1 cellular context compared by ENCODE assay signal in the genomic region with DNA sequence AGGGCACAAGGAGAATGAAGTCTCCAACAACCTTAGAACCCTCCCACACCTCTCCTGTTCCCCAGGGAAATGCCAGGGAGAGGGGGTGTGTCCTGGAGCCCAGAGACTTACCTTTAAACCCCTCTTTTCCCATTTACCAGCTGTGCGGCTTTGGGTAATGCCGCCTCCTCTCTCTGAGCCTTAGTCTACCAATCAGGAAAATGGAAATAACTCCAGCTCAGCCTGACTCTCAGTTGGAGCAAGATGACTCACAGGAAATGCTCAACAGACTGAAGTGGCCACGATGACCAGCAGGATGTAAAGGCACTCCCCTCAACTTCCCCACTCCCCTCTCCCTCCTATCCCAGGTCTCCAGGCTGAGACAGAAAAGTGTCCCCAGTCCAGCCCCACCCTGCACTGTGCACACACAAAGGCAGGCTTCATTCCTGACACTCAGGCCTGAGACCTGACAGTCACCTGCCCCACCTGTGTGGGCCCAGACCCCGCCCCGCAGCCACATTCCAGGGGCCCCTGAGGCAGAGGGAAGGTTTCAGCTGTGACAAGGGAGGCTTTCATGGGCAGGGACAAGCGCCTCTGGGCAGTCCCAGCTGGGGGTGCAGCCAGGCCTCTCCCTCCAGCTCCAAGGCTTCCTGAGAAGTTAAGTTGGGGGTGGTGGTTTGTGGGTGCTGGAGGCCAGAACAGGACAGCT.
TF ChIP-seq lines count a peak whose summit lies in the region.

No MANE protein-coding gene starts in this region.

TF ChIP-seq in PFSK-1, 5 proteins besides CTCF, POLR2A, EP300 and RAD21 (continued from another document):
- TF ChIP-seq, protein P1, sequence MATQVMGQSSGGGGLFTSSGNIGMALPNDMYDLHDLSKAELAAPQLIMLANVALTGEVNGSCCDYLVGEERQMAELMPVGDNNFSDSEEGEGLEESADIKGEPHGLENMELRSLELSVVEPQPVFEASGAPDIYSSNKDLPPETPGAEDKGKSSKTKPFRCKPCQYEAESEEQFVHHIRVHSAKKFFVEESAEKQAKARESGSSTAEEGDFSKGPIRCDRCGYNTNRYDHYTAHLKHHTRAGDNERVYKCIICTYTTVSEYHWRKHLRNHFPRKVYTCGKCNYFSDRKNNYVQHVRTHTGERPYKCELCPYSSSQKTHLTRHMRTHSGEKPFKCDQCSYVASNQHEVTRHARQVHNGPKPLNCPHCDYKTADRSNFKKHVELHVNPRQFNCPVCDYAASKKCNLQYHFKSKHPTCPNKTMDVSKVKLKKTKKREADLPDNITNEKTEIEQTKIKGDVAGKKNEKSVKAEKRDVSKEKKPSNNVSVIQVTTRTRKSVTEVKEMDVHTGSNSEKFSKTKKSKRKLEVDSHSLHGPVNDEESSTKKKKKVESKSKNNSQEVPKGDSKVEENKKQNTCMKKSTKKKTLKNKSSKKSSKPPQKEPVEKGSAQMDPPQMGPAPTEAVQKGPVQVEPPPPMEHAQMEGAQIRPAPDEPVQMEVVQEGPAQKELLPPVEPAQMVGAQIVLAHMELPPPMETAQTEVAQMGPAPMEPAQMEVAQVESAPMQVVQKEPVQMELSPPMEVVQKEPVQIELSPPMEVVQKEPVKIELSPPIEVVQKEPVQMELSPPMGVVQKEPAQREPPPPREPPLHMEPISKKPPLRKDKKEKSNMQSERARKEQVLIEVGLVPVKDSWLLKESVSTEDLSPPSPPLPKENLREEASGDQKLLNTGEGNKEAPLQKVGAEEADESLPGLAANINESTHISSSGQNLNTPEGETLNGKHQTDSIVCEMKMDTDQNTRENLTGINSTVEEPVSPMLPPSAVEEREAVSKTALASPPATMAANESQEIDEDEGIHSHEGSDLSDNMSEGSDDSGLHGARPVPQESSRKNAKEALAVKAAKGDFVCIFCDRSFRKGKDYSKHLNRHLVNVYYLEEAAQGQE (IDR thresholded peaks at IDR 0.05; ENCODE audit: insufficient read depth in 1 of 2, low read depth in 2 of 2, low read length in 2 of 2), result no peak
- no peak for TF ChIP-seq FOXP2 (optimal IDR thresholded peaks at IDR 0.05; ENCODE audit: borderline replicate concordance, extremely low read depth, extremely low read length, insufficient read depth)
